7 cellular contexts compared by ENCODE assay signal in genomic region chr3:126763035-126763434, GRCh38.
"Had no signal": no experiment of that assay in that cellular context is flagged by ENCODE, and none has a peak within 500 bp of the region (broad histone marks: within the 10 kb centered on the region; RNA-seq: fewer than 3 reads in every experiment).

No MANE protein-coding gene starts in this region.

- H3K4me2 ChIP-seq: KMS-11 had no signal

- H3K27ac ChIP-seq: HL-60, KMS-11 had no signal

- H3K27ac Mint-ChIP-seq: IgD-negative memory B cell had no signal

- H3K4me3 Mint-ChIP-seq: IgD-negative memory B cell had no signal

- H3K9ac ChIP-seq: KMS-11 had no signal

- H3K27me3 Mint-ChIP-seq: IgD-negative memory B cell had no signal

- FAIRE-seq: HTR-8/SVneo had no signal

- DNase-seq: IMR-90, KBM-7, KG1 had no signal
